In the genomic region with DNA sequence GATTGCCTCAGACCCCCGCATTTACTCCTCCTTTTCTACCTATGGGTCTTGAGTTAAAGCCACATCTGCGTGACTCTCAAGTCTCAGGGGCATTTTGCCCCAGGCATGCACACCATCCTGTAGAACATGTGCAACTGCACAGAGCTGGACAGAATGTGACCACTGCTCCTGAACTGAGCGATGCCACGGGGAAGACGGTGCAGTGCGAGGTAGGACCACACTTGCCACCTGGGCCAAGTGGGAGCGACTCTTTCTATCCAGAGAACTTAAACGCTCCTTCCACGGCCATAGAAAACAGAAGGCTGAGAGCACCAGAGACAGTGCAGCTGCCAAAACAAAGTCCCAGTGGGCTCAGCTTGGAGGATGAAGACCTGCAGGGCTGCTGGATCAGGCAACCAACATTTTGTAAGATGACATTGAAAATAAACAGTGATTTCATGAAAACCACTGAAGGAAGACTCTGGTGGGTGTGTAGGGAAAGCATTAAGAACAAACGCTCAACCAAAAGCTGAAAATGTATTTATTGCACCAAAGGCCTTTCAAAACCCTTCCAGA, we compare ENCODE assay signal across 23 cellular contexts.
"Had no signal": no experiment of that assay in that cellular context is flagged by ENCODE, and none has a peak within 500 bp of the region (broad histone marks: within the 10 kb centered on the region; RNA-seq: fewer than 3 reads in every experiment).

No MANE protein-coding gene starts in this region.

- H3K9me3 Mint-ChIP-seq: neural crest cell; stimulated activated memory B cell treated with anti-CD40 and anti-IgM and Interleukin-4, amounts not matched to agents 10 μg/mL and 1 μg/mL and 100 μg/mL, for 72 hours; type B pancreatic cell had no signal

- DNase-seq: activated CD4-positive, alpha-beta T cell treated with anti-CD3 and anti-CD28 coated beads for 4 hours; activated CD4-positive, alpha-beta T cell treated with anti-CD3 and anti-CD28 coated beads, Interleukin-2, amount 50 U/mL, for 48 hours; activated CD8-positive, alpha-beta memory T cell treated with anti-CD3 and anti-CD28 coated beads, Interleukin-2, amount 50 U/mL, for 48 hours; activated gamma-delta T cell treated with Interleukin-2 at 50 U/mL for 16 hours; activated T-cell treated with anti-CD3 and anti-CD28 coated beads, Interleukin-2, amount 50 U/mL, for 72 hours; adrenal gland; brain microvascular endothelial cell; central memory CD4-positive, alpha-beta T cell; esophagus squamous epithelium; hippocampal formation; stimulated activated CD4-positive, alpha-beta T cell treated with anti-CD3 and anti-CD28 coated beads, Interleukin-1b, Interleukin-23, amount 100 ng/mL, for 48 hours; T-helper 1 cell; T1000 had no signal

- H3K36me3 ChIP-seq: adrenal gland, ascending aorta, brain microvascular endothelial cell, esophagus squamous epithelium, gastrocnemius medialis, prostate gland, thoracic aorta, vagina had no signal

- H3K27ac ChIP-seq: adrenal gland, ascending aorta, brain microvascular endothelial cell, gastrocnemius medialis, prostate gland, thoracic aorta, vagina had no signal

- H3K4me3 ChIP-seq: adrenal gland, ascending aorta, esophagus squamous epithelium, gastrocnemius medialis, prostate gland, thoracic aorta, vagina had no signal

- H3K4me3 Mint-ChIP-seq: neural crest cell; stimulated activated memory B cell treated with anti-CD40 and anti-IgM and Interleukin-4, amounts not matched to agents 10 μg/mL and 1 μg/mL and 100 μg/mL, for 72 hours; type B pancreatic cell; WTC11 had no signal

- H3K36me3 Mint-ChIP-seq: stimulated activated memory B cell treated with anti-CD40 and anti-IgM and Interleukin-4, amounts not matched to agents 10 μg/mL and 1 μg/mL and 100 μg/mL, for 72 hours; type B pancreatic cell; WTC11 had no signal

- ATAC-seq: activated T-cell treated with anti-CD3 and anti-CD28 coated beads, Interleukin-2, amount 50 U/mL, for 72 hours; gastrocnemius medialis; stimulated activated memory B cell treated with anti-CD40 and anti-IgM and Interleukin-4, amounts not matched to agents 10 μg/mL and 1 μg/mL and 100 μg/mL, for 72 hours; WTC11 had no signal

- H3K27me3 ChIP-seq: adrenal gland, ascending aorta, brain microvascular endothelial cell, gastrocnemius medialis, vagina had no signal

- H3K27me3 Mint-ChIP-seq: activated naive CD8-positive, alpha-beta T cell had no signal

- H3K27ac Mint-ChIP-seq: activated naive CD8-positive, alpha-beta T cell; activated T-cell treated with anti-CD3 and anti-CD28 coated beads, Interleukin-2, amount 50 U/mL, for 72 hours; stimulated activated memory B cell treated with anti-CD40 and anti-IgM and Interleukin-4, amounts not matched to agents 10 μg/mL and 1 μg/mL and 100 μg/mL, for 72 hours; type B pancreatic cell; WTC11 had no signal

- H3K4me1 ChIP-seq: adrenal gland, ascending aorta, gastrocnemius medialis, prostate gland had no signal

- H3K9me3 ChIP-seq: adrenal gland, ascending aorta, esophagus squamous epithelium, gastrocnemius medialis, prostate gland, thoracic aorta, vagina had no signal

- H3K4me1 Mint-ChIP-seq: neural crest cell, WTC11 had no signal
